Comparison of ENCODE assay signal across 8 cellular contexts in the genomic region with DNA sequence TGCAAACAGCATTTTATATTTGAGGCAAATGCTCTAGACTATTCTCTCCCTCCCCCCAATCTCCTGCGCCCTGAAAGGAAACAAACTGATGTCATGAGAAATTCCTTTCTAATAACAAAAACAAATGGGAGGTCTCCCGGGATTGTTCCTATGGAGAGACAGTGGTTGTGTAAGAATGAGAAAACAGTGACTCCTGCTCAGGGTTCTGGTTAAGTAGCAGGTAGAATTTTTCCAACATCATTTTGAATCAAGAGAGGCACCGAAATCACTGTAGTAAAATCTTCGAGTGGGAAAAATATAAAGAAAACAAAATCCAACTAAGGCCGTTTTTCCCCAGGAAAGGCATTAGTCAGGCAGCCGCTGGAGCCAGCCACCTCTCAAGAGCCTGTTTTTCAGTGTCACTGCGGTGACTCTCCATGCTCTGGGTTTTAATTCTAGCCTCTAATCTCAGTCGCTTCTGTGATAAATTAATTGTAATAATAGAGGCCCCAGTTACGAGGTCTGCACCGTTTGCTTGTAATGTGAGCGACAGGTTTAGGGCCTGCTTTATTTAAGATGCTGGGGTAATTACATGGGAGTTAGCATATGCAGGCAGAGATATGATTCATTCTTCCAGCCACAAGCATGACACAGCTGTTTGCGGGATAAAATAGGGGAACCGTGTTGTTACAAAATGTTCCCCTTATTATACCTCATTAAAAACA.
DNase-seq lines count a peak whose midpoint lies in the region; ATAC-seq, FAIRE-seq and TF ChIP-seq lines count a peak whose summit lies in the region.

No MANE protein-coding gene starts in this region.

- no peak for TF ChIP-seq CTCF in fibroblast of the aortic adventitia (IDR thresholded peaks at IDR 0.05; ENCODE audit: insufficient read depth, low read length)

- no peaks in the 10 kb centered on the region for H3K27me3 ChIP-seq in SJCRH30

- peak overlapping the region; percentile 95 for H3K27ac ChIP-seq in SJCRH30

- no peak overlapping the region for H3K27ac Mint-ChIP-seq in stimulated activated memory B cell treated with anti-CD40 and anti-IgM and Interleukin-4, amounts not matched to agents 10 μg/mL and 1 μg/mL and 100 μg/mL, for 72 hours

- H3K4me3 ChIP-seq in SJCRH30 (peak overlapping the region; percentile 37), fibroblast of the aortic adventitia (ENCODE audit: low read depth, low read length) (no peak overlapping the region)

- H3K4me1 ChIP-seq in SJCRH30: peaks cover 25% of the 10 kb centered on the region

- no peaks in the 10 kb centered on the region for H3K9me3 ChIP-seq in SJCRH30 (replicated peaks)

- peak; percentile 59 for DNase-seq in HTR-8/SVneo (ENCODE audit: insufficient read length, low spot score)
- peak; percentile 77 to 88 for DNase-seq in SJCRH30
- peak; percentile 81 for DNase-seq in fibroblast of the aortic adventitia (ENCODE audit: low read depth)
- DNase-seq in NCI-H446 (lab: John Stamatoyannopoulos, UW): no peak
- no peak for DNase-seq in DMS79 treated with DMSO at 0.1 percent for 48 hours (lab: John Stamatoyannopoulos, UW)
- DNase-seq in DMS53 treated with DMSO at 0.1 percent for 48 hours (lab: John Stamatoyannopoulos, UW; ENCODE audit: unreplicated experiment): no peak
- DNase-seq in HK-2 (ENCODE audit: unreplicated experiment): no peak

- peaks cover under 1% of the 10 kb centered on the region for H3K9me3 Mint-ChIP-seq in stimulated activated memory B cell treated with anti-CD40 and anti-IgM and Interleukin-4, amounts not matched to agents 10 μg/mL and 1 μg/mL and 100 μg/mL, for 72 hours

- FAIRE-seq in HTR-8/SVneo (lab: Jason Lieb, UNC): no peak

- peak; percentile 70 for ATAC-seq in stimulated activated memory B cell treated with anti-CD40 and anti-IgM and Interleukin-4, amounts not matched to agents 10 μg/mL and 1 μg/mL and 100 μg/mL, for 72 hours

- no peaks in the 10 kb centered on the region for H3K4me1 Mint-ChIP-seq in stimulated activated memory B cell treated with anti-CD40 and anti-IgM and Interleukin-4, amounts not matched to agents 10 μg/mL and 1 μg/mL and 100 μg/mL, for 72 hours

- peaks cover 41% of the 10 kb centered on the region for H3K27me3 Mint-ChIP-seq in stimulated activated memory B cell treated with anti-CD40 and anti-IgM and Interleukin-4, amounts not matched to agents 10 μg/mL and 1 μg/mL and 100 μg/mL, for 72 hours

- no peak overlapping the region for H3K4me3 Mint-ChIP-seq in stimulated activated memory B cell treated with anti-CD40 and anti-IgM and Interleukin-4, amounts not matched to agents 10 μg/mL and 1 μg/mL and 100 μg/mL, for 72 hours

- H3K36me3 Mint-ChIP-seq in stimulated activated memory B cell treated with anti-CD40 and anti-IgM and Interleukin-4, amounts not matched to agents 10 μg/mL and 1 μg/mL and 100 μg/mL, for 72 hours: peaks cover under 1% of the 10 kb centered on the region

- no peaks in the 10 kb centered on the region for H3K36me3 ChIP-seq in SJCRH30

Comparison
In these comparisons a context has a peak if more than half of its experiments do, and no peak if none do; other contexts are left out.
1. DNase-seq: peak in HTR-8/SVneo (single experiment), SJCRH30 (2 of 2) and fibroblast of the aortic adventitia (single experiment); none in NCI-H446 (0 of 2), DMS79 treated with DMSO at 0.1 percent for 48 hours (single experiment), DMS53 treated with DMSO at 0.1 percent for 48 hours (single experiment) and HK-2 (single experiment).